14 cellular contexts compared by ENCODE assay signal in genomic region chr18:54822872-54823845, GRCh38. TPM values are rescaled to one million over a fixed set of nuclear protein-coding genes. Genes with fewer than 3 reads are reported as not detected.
A peak's percentile ranks its signal among the peaks of the same experiment; 100 is the strongest.
DNase-seq lines count a peak whose midpoint lies in the region; ATAC-seq and TF ChIP-seq lines count a peak whose summit lies in the region.
"Had no signal": no experiment of that assay in that cellular context is flagged by ENCODE, and none has a peak within 500 bp of the region (broad histone marks: within the 10 kb centered on the region; RNA-seq: fewer than 3 reads in every experiment).

No MANE protein-coding gene starts in this region.

- peaks cover 0 to 9% (median 0%) of the 10 kb centered on the region in 9 donors for H3K27me3 ChIP-seq in heart left ventricle
- H3K27me3 ChIP-seq: suprapubic skin had no signal

- TF ChIP-seq POLR2A in heart left ventricle (IDR thresholded peaks at IDR 0.05) = no peak

- no peak overlapping the region for H3K27ac ChIP-seq in heart left ventricle
- H3K27ac ChIP-seq: suprapubic skin had no signal

- H3K9me3 Mint-ChIP-seq in chondrocyte (ENCODE audit: low read depth) = no peaks in the 10 kb centered on the region
- H3K9me3 Mint-ChIP-seq: activated B cell treated with CpG ODN at 0.5 μM for 24 hours, neural crest cell had no signal

- peaks cover 4% of the 10 kb centered on the region for H3K27me3 Mint-ChIP-seq in chondrocyte (ENCODE audit: low read depth)

- peaks cover 17% of the 10 kb centered on the region for H3K4me1 Mint-ChIP-seq in chondrocyte (ENCODE audit: low read depth)

- H3K9me3 ChIP-seq in heart left ventricle = no peaks in the 10 kb centered on the region
- H3K9me3 ChIP-seq: suprapubic skin had no signal

- no peaks in the 10 kb centered on the region for H3K36me3 Mint-ChIP-seq in chondrocyte (ENCODE audit: low read depth)

- peaks cover 0 to 4% (median 0%) of the 10 kb centered on the region in 12 donors for H3K4me1 ChIP-seq in heart left ventricle

- H3K4me3 ChIP-seq in heart left ventricle = no peak overlapping the region
- H3K4me3 ChIP-seq: suprapubic skin had no signal

- ATAC-seq in Right ventricle myocardium superior (ENCODE audit: poor library complexity) (no peak), heart left ventricle (no peak)

- H3K4me3 Mint-ChIP-seq in chondrocyte (ENCODE audit: unreplicated experiment) = no peak overlapping the region
- H3K4me3 Mint-ChIP-seq: activated B cell treated with CpG ODN at 0.5 μM for 24 hours, neural crest cell had no signal

- DNase-seq in Daoy (ENCODE audit: low read depth) (peak; percentile 30), NOMO-1 (lab: John Stamatoyannopoulos, UW; ENCODE audit: unreplicated experiment in 2 of 2) (peak; percentile 53 to 61), chondrocyte (ENCODE audit: low spot score) (no peak), non-pigmented ciliary epithelial cell (ENCODE audit: low read depth) (peak; percentile 89), Right ventricle myocardium superior (no peak), NK-92 (lab: John Stamatoyannopoulos, UW; ENCODE audit: unreplicated experiment) (no peak), pons (ENCODE audit: low spot score) (no peak), heart left ventricle (no peak)
- DNase-seq: activated B cell treated with CpG ODN at 0.5 μM for 24 hours; activated gamma-delta T cell; NCI-H1417; stimulated activated CD4-positive, alpha-beta T cell treated with anti-CD3 and anti-CD28 coated beads, Interleukin-2, amount 100 ng/mL, for 24 hours had no signal

- intact Hi-C loops in Right ventricle myocardium superior (cut with DNase I) (no loop called here), heart left ventricle (cut with DNase I) (no loop called here)

- peak overlapping the region; percentile 89 for H3K27ac Mint-ChIP-seq in chondrocyte (ENCODE audit: unreplicated experiment)
- H3K27ac Mint-ChIP-seq: activated B cell treated with CpG ODN at 0.5 μM for 24 hours had no signal

- no peaks in the 10 kb centered on the region for H3K36me3 ChIP-seq in heart left ventricle
- H3K36me3 ChIP-seq: suprapubic skin had no signal

- 79 to 85% (median 81%) methylated on average over 6 of the region's 6 CpGs for WGBS in heart left ventricle, 4 donors

- TF ChIP-seq CTCF in chondrocyte (IDR thresholded peaks at IDR 0.05) (no peak), heart left ventricle (IDR thresholded peaks at IDR 0.05) (no peak)

RNA-seq across cellular contexts. Expression of gene RAB27B, which starts 5.1 kb away (rescaled TPM):
- 0.77 and 1.1 TPM in 2 replicates for total RNA-seq in Daoy (2014; rRNA removed; shearing (Covaris generic))
- total RNA-seq in chondrocyte (0.20 to 0.51 TPM (median 0.28 TPM) in 3 replicates), Right ventricle myocardium superior (0.30 TPM), heart left ventricle (1 to 10 TPM in 1 of 9 donors, under 1 TPM in 7, not detected in 1; 0.05 to 1.5 (median 0.17) TPM)
- under 1 TPM in 1 of 2 donors, not detected in 1; 0.03 TPM for polyA plus RNA-seq in heart left ventricle

Comparison
In these comparisons a context has a peak if more than half of its experiments do, and no peak if none do; other contexts are left out.
1. DNase-seq: peak in Daoy (single experiment), NOMO-1 (2 of 2) and non-pigmented ciliary epithelial cell (single experiment); none in chondrocyte (single experiment), Right ventricle myocardium superior (single experiment), NK-92 (single experiment), pons (single experiment) and heart left ventricle (0 of 5).